Comparison of ENCODE assay signal across 9 cellular contexts in the genomic region with DNA sequence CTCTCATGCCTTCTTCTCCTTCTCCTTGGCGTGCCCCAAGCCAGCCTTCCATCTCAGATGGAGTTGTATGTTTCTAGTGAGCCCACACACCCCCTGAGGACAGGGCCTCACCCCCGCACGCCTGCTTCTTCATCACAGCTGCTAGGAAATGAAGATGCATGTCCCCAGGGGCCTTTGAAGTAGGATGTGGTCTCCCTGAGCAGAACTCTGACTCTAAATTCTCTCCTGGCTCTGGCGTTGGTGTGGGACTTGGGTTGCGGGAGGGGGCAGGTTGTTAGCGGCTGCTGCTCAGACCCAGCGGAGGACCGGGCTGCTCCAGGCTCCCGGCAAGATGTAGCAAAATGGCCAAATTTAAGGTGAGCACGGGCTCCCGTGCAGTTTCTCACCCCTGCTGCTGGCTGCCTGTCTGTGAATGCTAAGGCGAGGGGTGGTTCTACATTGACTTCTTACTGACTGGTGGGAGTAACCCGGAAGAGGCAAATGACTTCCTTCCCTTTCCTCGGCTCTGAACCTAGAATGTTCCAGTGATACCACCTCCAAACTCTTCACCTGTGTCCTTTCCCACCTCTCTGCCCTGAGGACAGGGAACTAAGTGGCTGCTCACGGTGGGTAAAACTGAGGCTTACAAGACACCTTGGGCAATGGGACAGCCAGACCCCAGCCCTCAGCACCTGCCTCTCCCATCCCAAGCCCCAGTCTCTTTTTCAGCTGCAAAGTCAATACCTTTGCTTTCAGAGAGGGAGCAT. TPM values are rescaled to one million over a fixed set of nuclear protein-coding genes. Genes with fewer than 3 reads are reported as not detected.
DNase-seq lines count a peak whose midpoint lies in the region; ATAC-seq and TF ChIP-seq lines count a peak whose summit lies in the region.
"Had no signal": no experiment of that assay in that cellular context is flagged by ENCODE, and none has a peak within 500 bp of the region (broad histone marks: within the 10 kb centered on the region; RNA-seq: fewer than 3 reads in every experiment).

No MANE protein-coding gene starts in this region.

- CTCF ChIA-PET in activated B cell treated with CpG ODN at 0.5 μM for 24 hours (lab: Charles Lee) = interaction anchor here (1.1 kb wide), 1 partner anchor 9 kb away, joined by 3 read pairs; a partner anchor contains a TSS

- H3K27ac Mint-ChIP-seq in activated B cell treated with CpG ODN at 0.5 μM for 24 hours = peak overlapping the region; percentile 82

- no peaks in the 10 kb centered on the region for H3K36me3 Mint-ChIP-seq in activated B cell treated with CpG ODN at 0.5 μM for 24 hours (ENCODE audit: low read depth)

- DNase-seq in Right ventricle myocardium superior (no peak), cardiac septum (ENCODE audit: low spot score) (no peak), activated B cell treated with CpG ODN at 0.5 μM for 24 hours (no peak), right cardiac atrium (no peak), thyroid gland (no peak), cerebellum (ENCODE audit: low spot score) (no peak), tibial nerve (ENCODE audit: low spot score in 2 of 2) (no peak)

- peak overlapping the region; percentile 81 for H3K4me3 Mint-ChIP-seq in activated B cell treated with CpG ODN at 0.5 μM for 24 hours

- H3K4me3 ChIP-seq in right cardiac atrium (ENCODE audit: low read length) = no peak overlapping the region
- no peak overlapping the region for H3K4me3 ChIP-seq in thyroid gland (replicated peaks in 1 of 3)
- no peak overlapping the region for H3K4me3 ChIP-seq in tibial nerve
- H3K4me3 ChIP-seq: Peyer's patch had no signal

- no peaks in the 10 kb centered on the region for H3K27me3 ChIP-seq in right cardiac atrium (ENCODE audit: control insufficient read depth, insufficient read depth)
- no peaks in the 10 kb centered on the region for H3K27me3 ChIP-seq in thyroid gland
- H3K27me3 ChIP-seq in tibial nerve = no peaks in the 10 kb centered on the region
- H3K27me3 ChIP-seq: Peyer's patch had no signal

- ATAC-seq in Right ventricle myocardium superior (ENCODE audit: poor library complexity) (peak; percentile 15), activated B cell treated with CpG ODN at 0.5 μM for 24 hours (ENCODE audit: low read depth) (peak; percentile 89), right cardiac atrium (peak; percentile 7 to 8), HG03521 (IDR thresholded peaks at IDR 0.05; ENCODE audit: unreplicated experiment) (no peak)

- no peaks in the 10 kb centered on the region for H3K27me3 Mint-ChIP-seq in activated B cell treated with CpG ODN at 0.5 μM for 24 hours

- H3K9me3 Mint-ChIP-seq in activated B cell treated with CpG ODN at 0.5 μM for 24 hours = no peaks in the 10 kb centered on the region

- H3K9me3 ChIP-seq in right cardiac atrium (ENCODE audit: control insufficient read depth, low read length) (no peaks in the 10 kb centered on the region), thyroid gland (no peaks in the 10 kb centered on the region), tibial nerve (no peaks in the 10 kb centered on the region)
- H3K9me3 ChIP-seq: Peyer's patch had no signal

- no peak overlapping the region for H3K27ac ChIP-seq in right cardiac atrium (ENCODE audit: low read length)
- H3K27ac ChIP-seq in thyroid gland = peak overlapping the region; percentile 44 to 81 (median 72)
- H3K27ac ChIP-seq in tibial nerve = no peak overlapping the region

- H3K36me3 ChIP-seq in thyroid gland (no peaks in the 10 kb centered on the region), tibial nerve (no peaks in the 10 kb centered on the region)
- H3K36me3 ChIP-seq: Peyer's patch had no signal

- TF ChIP-seq CTCF in activated B cell treated with CpG ODN at 0.5 μM for 24 hours (IDR thresholded peaks at IDR 0.05) (no peak), thyroid gland (IDR thresholded peaks at IDR 0.05) (no peak), tibial nerve (IDR thresholded peaks at IDR 0.05) (no peak)

- H3K4me1 ChIP-seq in right cardiac atrium (ENCODE audit: control insufficient read depth, insufficient read depth, low read length) (peaks cover 6% of the 10 kb centered on the region), thyroid gland (peaks cover 20 to 46% of the 10 kb centered on the region in 2 donors), tibial nerve (peaks cover 0 to 25% (median 5%) of the 10 kb centered on the region in 4 donors)

- H3K4me1 Mint-ChIP-seq in activated B cell treated with CpG ODN at 0.5 μM for 24 hours = peaks cover 32% of the 10 kb centered on the region

- intact Hi-C loops in Right ventricle myocardium superior (cut with DNase I) = no loop called here
- intact Hi-C loops in cardiac septum (cut with DNase I) = no loop called here
- intact Hi-C loops in activated B cell treated with CpG ODN at 0.5 μM for 24 hours (cut with micrococcal nuclease) = loop anchor here (1.0 to 2.0 kb wide), 2 partner anchors 9 to 36 kb away; a partner anchor contains a TSS
- intact Hi-C loops in right cardiac atrium (cut with DNase I) = no loop called here
- intact Hi-C loops in thyroid gland (cut with DNase I) = no loop called here

- POLR2A ChIA-PET in activated B cell treated with CpG ODN at 0.5 μM for 24 hours (lab: Charles Lee) = no interaction called here

- TF ChIP-seq EP300 in tibial nerve (IDR thresholded peaks at IDR 0.05) = no peak

- no peak for TF ChIP-seq POLR2A in thyroid gland (IDR thresholded peaks at IDR 0.05)
- TF ChIP-seq POLR2A in tibial nerve (IDR thresholded peaks at IDR 0.05) = no peak

- WGBS in right cardiac atrium = 74% methylated on average over 15 of the region's 15 CpGs
- WGBS in thyroid gland, 2 donors = 68 to 74% methylated on average over 11 to 14 of the region's 15 CpGs
- 81 to 86% methylated on average over 12 to 15 of the region's 15 CpGs for WGBS in tibial nerve, 2 donors

RNA-seq across cellular contexts. Expression of a gene that starts 8.8 kb away (rescaled TPM):
- total RNA-seq in Right ventricle myocardium superior (14.0 TPM), cardiac septum (24.0 TPM), activated B cell treated with CpG ODN at 0.5 μM for 24 hours (20.7 and 25.0 TPM in 2 replicates), right cardiac atrium (10 to 100 TPM; 13.4 to 26.3 (median 20.4) TPM), thyroid gland (10 to 100 TPM; 11.3 to 22.7 (median 13.5) TPM), cerebellum (68.6 TPM), tibial nerve (10 to 100 TPM in 1 of 4 donors, 1 to 10 TPM in 3; 4.4 to 10.5 (median 5.6) TPM)
- polyA plus RNA-seq in right cardiac atrium = 9.5 TPM

Comparison
In these comparisons a context has a peak if more than half of its experiments do, and no peak if none do; other contexts are left out.
1. H3K27ac ChIP-seq: peak in thyroid gland (3 of 3); none in right cardiac atrium (single experiment) and tibial nerve (0 of 4).